In the genomic region with DNA sequence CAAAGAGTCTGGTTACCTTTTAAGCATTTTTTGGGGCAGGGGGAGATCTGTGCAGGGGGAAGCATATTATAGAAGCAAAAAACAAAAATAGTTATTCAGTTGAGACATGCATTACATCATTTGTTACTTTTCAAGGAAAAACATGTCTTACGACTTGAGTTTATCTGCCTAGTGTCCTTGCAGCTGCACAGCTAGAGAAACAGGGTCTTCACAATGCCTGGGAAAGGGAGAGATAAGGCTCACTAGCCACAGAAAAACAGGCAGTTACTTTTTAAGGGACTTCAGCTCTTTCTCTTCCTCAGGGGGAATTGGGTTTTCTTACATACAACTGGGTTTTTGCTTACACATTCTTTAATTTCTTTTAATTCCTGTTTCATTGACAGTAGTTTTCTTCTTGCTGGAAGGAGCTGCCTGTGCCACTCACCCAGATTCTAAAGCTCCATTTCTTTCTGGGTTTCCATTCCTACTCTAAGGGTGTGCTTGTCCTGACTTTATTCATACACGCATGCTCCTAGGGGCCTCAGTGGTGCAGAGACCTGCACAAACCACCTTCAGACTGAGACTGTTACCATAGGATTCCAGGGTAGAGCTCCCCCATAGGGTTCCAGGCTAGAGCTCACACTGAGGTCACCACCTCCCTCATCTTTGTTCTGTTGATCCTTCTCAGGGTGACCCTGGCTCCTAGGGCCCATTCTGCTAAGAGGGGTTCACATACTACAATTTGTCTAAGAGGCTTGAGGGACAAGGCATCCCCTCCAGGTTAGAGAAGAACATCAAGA, we compare ENCODE assay signal across 26 cellular contexts. TPM values are rescaled to one million over a fixed set of nuclear protein-coding genes. Genes with fewer than 3 reads are reported as not detected.
A peak's percentile ranks its signal among the peaks of the same experiment; 100 is the strongest.
DNase-seq lines count a peak whose midpoint lies in the region; ATAC-seq, FAIRE-seq and TF ChIP-seq lines count a peak whose summit lies in the region.
"Had no signal": no experiment of that assay in that cellular context is flagged by ENCODE, and none has a peak within 500 bp of the region (broad histone marks: within the 10 kb centered on the region; RNA-seq: fewer than 3 reads in every experiment).

No MANE protein-coding gene starts in this region.

- no peak overlapping the region for H3K14ac ChIP-seq in IMR-90 (replicated peaks; ENCODE audit: low read depth, low read length)

- H3K9ac ChIP-seq in IMR-90 (ENCODE audit: low read depth, low read length) = no peak overlapping the region
- H3K9ac ChIP-seq in K562 (ENCODE audit: insufficient read depth in 1 of 2, low read depth in 2 of 2, low read length in 2 of 2) = peak overlapping the region; percentile 52 to 53; a peak in 3 of 4 replicates
- H3K9ac ChIP-seq: BLaER1 treated with 17β-estradiol and CSF1 and Interleukin-3, amounts not matched to agents 10 nM and 100 nM had no signal

- no peak overlapping the region for H2BK20ac ChIP-seq in IMR-90 (ENCODE audit: low read depth, low read length)

- H3K27ac ChIP-seq in IMR-90 (ENCODE audit: insufficient read depth, low read length) (no peak overlapping the region), K562 (ENCODE audit: extremely low read depth, low read depth, low read length) (peak overlapping the region; percentile 60)
- H3K27ac ChIP-seq: A549; BLaER1 treated with 17β-estradiol and CSF1 and Interleukin-3, amounts not matched to agents 10 nM and 100 nM had no signal

- no peaks in the 10 kb centered on the region for H3K79me1 ChIP-seq in IMR-90 (ENCODE audit: low read depth in 1 of 2, low read length in 2 of 2)

- in situ Hi-C loops in IMR-90 (cut with MboI; ENCODE audit: low sequenced_read_pairs) = no loop called here
- in situ Hi-C loops in K562 (cut with MboI) = no loop called here

- WGBS in IMR-90 (ENCODE audit: extremely low coverage in 2 of 2, insufficient read length in 1 of 2), 2 experiments = 67% methylated on average over 1 of the region's 2 CpGs; no CpG with 5 or more reads in 1 of the 2 experiments
- WGBS in K562 (ENCODE audit: insufficient coverage, low coverage, missing lambda C conversion rate) = 17% methylated on average over 2 of the region's 2 CpGs

- H2BK120ac ChIP-seq in IMR-90 (ENCODE audit: low read depth, low read length) = no peak overlapping the region

- DNase-seq in stimulated activated naive CD8-positive, alpha-beta T cell treated with anti-CD3 and anti-CD28 coated beads, Interleukin-15, Interleukin-2, amounts not matched to agents 100 U/mL and 50 U/mL, for 24 hours = no peak
- no peak for DNase-seq in stimulated activated naive CD8-positive, alpha-beta T cell treated with anti-CD3 and anti-CD28 coated beads, Interleukin-15, amount 100 ng/mL, for 72 hours
- DNase-seq in IMR-90 (no peak), K562 (ENCODE audit: extremely low read depth in 1 of 4, low spot score in 3 of 4) (peak; percentile 25 to 60 (median 44)), hippocampal formation (lab: John Stamatoyannopoulos, UW) (no peak)
- DNase-seq: 8988T; ACHN; AML-193; BE2C; Calu3; CD4-positive, alpha-beta T cell; COR-L47; DMS53; DMS79 treated with DMSO at 0.1 percent for 48 hours; GF-D8; GOT3; HCEC 1CT had no signal

- H3K27me3 ChIP-seq in IMR-90 (ENCODE audit: control insufficient read depth, insufficient read depth, low read length) (no peaks in the 10 kb centered on the region; the same call in none of the 2 replicates), K562 (ENCODE audit: control insufficient read depth in 2 of 2, insufficient read depth in 2 of 2, low read length in 2 of 2) (peaks cover 0 to 7% of the 10 kb centered on the region in 2 experiments; a peak in 1 of 5 replicates)
- H3K27me3 ChIP-seq: BE2C; BLaER1 treated with 17β-estradiol and CSF1 and Interleukin-3, amounts not matched to agents 10 nM and 100 nM had no signal

- TF ChIP-seq RAD21 in IMR-90 (IDR thresholded peaks at IDR 0.05; ENCODE audit: low read length) (no peak), K562 (CRISPR knock-in tag; conservative IDR thresholded peaks at IDR 0.05 in 1 of 2, IDR thresholded peaks at IDR 0.05 in 1 of 2) (no peak)

- peak; percentile 55 for FAIRE-seq in K562 (lab: Jason Lieb, UNC)
- FAIRE-seq: A549, GM12891, GM18507, H54 had no signal

- H4K20me1 ChIP-seq in IMR-90 (ENCODE audit: insufficient read depth, low read length) (no peaks in the 10 kb centered on the region), K562 (replicated peaks; ENCODE audit: control insufficient read depth, insufficient read depth, low read length) (no peaks in the 10 kb centered on the region)
- H4K20me1 ChIP-seq: BLaER1 treated with 17β-estradiol and CSF1 and Interleukin-3, amounts not matched to agents 10 nM and 100 nM had no signal

- no peak overlapping the region for H3K18ac ChIP-seq in IMR-90 (ENCODE audit: low read depth, low read length)

- H4K8ac ChIP-seq in IMR-90 (ENCODE audit: low read depth in 2 of 2, low read length in 2 of 2) = no peak overlapping the region

- H2AFZ ChIP-seq in IMR-90 (replicated peaks; ENCODE audit: low read length, poor library complexity) = no peak overlapping the region
- peak overlapping the region; percentile 80 for H2AFZ ChIP-seq in K562 (ENCODE audit: low read depth, low read length)

- H3K9me1 ChIP-seq in IMR-90 (ENCODE audit: insufficient read depth, low read length) (no peaks in the 10 kb centered on the region), K562 (ENCODE audit: control insufficient read depth, insufficient read depth, low read length) (no peaks in the 10 kb centered on the region)

- peak; percentile 19 for ATAC-seq in stimulated activated naive CD8-positive, alpha-beta T cell treated with anti-CD3 and anti-CD28 coated beads, Interleukin-15, Interleukin-2, amounts not matched to agents 100 U/mL and 50 U/mL, for 24 hours
- ATAC-seq in stimulated activated naive CD8-positive, alpha-beta T cell treated with anti-CD3 and anti-CD28 coated beads, Interleukin-15, amount 100 ng/mL, for 72 hours = no peak
- ATAC-seq in IMR-90 (ENCODE audit: low read depth) (no peak), K562 (peak; percentile 85), HG03039 (IDR thresholded peaks at IDR 0.05; ENCODE audit: unreplicated experiment) (no peak)

- dilution Hi-C loops in IMR-90 (cut with HindIII; ENCODE audit: low sequenced_read_pairs, unreplicated experiment) = no loop called here

- no peak overlapping the region for H3K27ac Mint-ChIP-seq in stimulated activated naive CD8-positive, alpha-beta T cell treated with anti-CD3 and anti-CD28 coated beads, Interleukin-15, amount 100 ng/mL, for 72 hours
- H3K27ac Mint-ChIP-seq: CD14-positive monocyte; CD4-positive, alpha-beta T cell had no signal

- no peak overlapping the region for H3K23ac ChIP-seq in IMR-90 (ENCODE audit: low read depth, low read length)

- H3K36me3 ChIP-seq in IMR-90 (ENCODE audit: control insufficient read depth, insufficient read depth, low read length) (no peaks in the 10 kb centered on the region), K562 (ENCODE audit: control insufficient read depth, insufficient read depth, low read length) (no peaks in the 10 kb centered on the region)
- H3K36me3 ChIP-seq: BE2C; BLaER1 treated with 17β-estradiol and CSF1 and Interleukin-3, amounts not matched to agents 10 nM and 100 nM had no signal

- TF ChIP-seq EP300 in K562 (IDR thresholded peaks at IDR 0.05; ENCODE audit: low read length) = peak; percentile 48; the same call in 1 of the 2 replicates

- CTCF ChIA-PET in IMR-90 (lab: Yijun Ruan, JAX) = no interaction called here
- CTCF ChIA-PET in K562 (lab: Yijun Ruan, JAX; ENCODE audit: low intra/inter-chr PET ratio) = no interaction called here

- no peak overlapping the region for H4K5ac ChIP-seq in IMR-90 (ENCODE audit: low read depth, low read length)

- H3K9me3 ChIP-seq in IMR-90 (ENCODE audit: control insufficient read depth, insufficient read depth, low read length) (no peaks in the 10 kb centered on the region), K562 (replicated peaks; ENCODE audit: control insufficient read depth, insufficient read depth, low read depth, low read length) (no peaks in the 10 kb centered on the region)
- H3K9me3 ChIP-seq: A549, BE2C had no signal

- no peaks in the 10 kb centered on the region for H3K27me3 Mint-ChIP-seq in stimulated activated naive CD8-positive, alpha-beta T cell treated with anti-CD3 and anti-CD28 coated beads, Interleukin-15, amount 100 ng/mL, for 72 hours
- H3K27me3 Mint-ChIP-seq: CD4-positive, alpha-beta T cell had no signal

- no peak overlapping the region for H4K91ac ChIP-seq in IMR-90 (ENCODE audit: insufficient read depth, low read depth, low read length)

- no peak overlapping the region for H3K56ac ChIP-seq in IMR-90 (ENCODE audit: extremely low read depth, insufficient read depth, low read length)

- H2AK5ac ChIP-seq in IMR-90 (ENCODE audit: low read depth, low read length) = no peak overlapping the region

- intact Hi-C loops in IMR-90 (cut with micrococcal nuclease) = no loop called here
- intact Hi-C loops in K562 (cut with micrococcal nuclease) = no loop called here

- H3K4me3 ChIP-seq in IMR-90 (ENCODE audit: insufficient read depth, low read depth, low read length) = no peak overlapping the region
- H3K4me3 ChIP-seq in K562 = no peak overlapping the region
- H3K4me3 ChIP-seq: A549; BLaER1 treated with 17β-estradiol and CSF1 and Interleukin-3, amounts not matched to agents 10 nM and 100 nM had no signal

- no peaks in the 10 kb centered on the region for H3K79me2 ChIP-seq in K562 (ENCODE audit: control insufficient read depth, insufficient read depth, low read length)

- POLR2A ChIA-PET in IMR-90 (lab: Charles Lee; ENCODE audit: unreplicated experiment) = no interaction called here
- POLR2A ChIA-PET in K562 (lab: Yijun Ruan, JAX) = interaction anchor here (0.6 to 2.4 kb wide), 12 partner anchors 12 to 398 kb away, joined by 3 to 11 read pairs (median 4); partner anchors contain the start of gene UBQLNL

- H3K4ac ChIP-seq in IMR-90 (ENCODE audit: low read depth, low read length) = no peak overlapping the region

- H2BK5ac ChIP-seq in IMR-90 (ENCODE audit: low read depth, low read length, poor library complexity, severe bottlenecking) = no peak overlapping the region

- no peaks in the 10 kb centered on the region for H3K4me1 ChIP-seq in IMR-90 (ENCODE audit: control insufficient read depth, insufficient read depth, low read length)
- peaks cover 0 to 37% of the 10 kb centered on the region in 2 experiments; a peak in 4 of 5 replicates for H3K4me1 ChIP-seq in K562 (replicated peaks in 1 of 2; ENCODE audit: control insufficient read depth in 2 of 2, insufficient read depth in 2 of 2, low read length in 2 of 2)
- H3K4me1 ChIP-seq: A549, BE2C had no signal

- TF ChIP-seq POLR2A in IMR-90 (IDR thresholded peaks at IDR 0.05; ENCODE audit: low read depth, low read length) (no peak), K562 (conservative IDR thresholded peaks at IDR 0.05) (no peak)

- no peaks in the 10 kb centered on the region for H3K9me3 Mint-ChIP-seq in stimulated activated naive CD8-positive, alpha-beta T cell treated with anti-CD3 and anti-CD28 coated beads, Interleukin-15, amount 100 ng/mL, for 72 hours
- H3K9me3 Mint-ChIP-seq: CD4-positive, alpha-beta T cell had no signal

- no TSS peak for BruUV-seq in IMR-90 (replicated peaks; lab: Mats Ljungman, UMichigan)
- no TSS peak for BruUV-seq in K562 (replicated peaks; lab: Mats Ljungman, UMichigan)

- H3K4me2 ChIP-seq in IMR-90 (ENCODE audit: low read depth, low read length) (no peak overlapping the region), K562 (ENCODE audit: insufficient read depth, low read length) (peak overlapping the region; percentile 56)
- H3K4me2 ChIP-seq: A549; BLaER1 treated with 17β-estradiol and CSF1 and Interleukin-3, amounts not matched to agents 10 nM and 100 nM had no signal

- no peak overlapping the region for H2BK15ac ChIP-seq in IMR-90 (ENCODE audit: low read depth, low read length)

- TF ChIP-seq CTCF in IMR-90 (conservative IDR thresholded peaks at IDR 0.05; ENCODE audit: low read depth, low read length) (no peak), K562 (IDR thresholded peaks at IDR 0.05 in 2 of 3, conservative IDR thresholded peaks at IDR 0.05 in 1 of 3; ENCODE audit: insufficient read depth in 2 of 3, low read depth in 1 of 3, low read length in 3 of 3) (0 out of 6 replicates have a peak, but pooled peaks of 2 of the 3 experiments have one; percentile 2 to 12)

- no peak overlapping the region for H3K4me3 Mint-ChIP-seq in stimulated activated naive CD8-positive, alpha-beta T cell treated with anti-CD3 and anti-CD28 coated beads, Interleukin-15, amount 100 ng/mL, for 72 hours
- H3K4me3 Mint-ChIP-seq: CD14-positive monocyte; CD4-positive, alpha-beta T cell had no signal

- no peaks in the 10 kb centered on the region for H3K4me1 Mint-ChIP-seq in stimulated activated naive CD8-positive, alpha-beta T cell treated with anti-CD3 and anti-CD28 coated beads, Interleukin-15, amount 100 ng/mL, for 72 hours

- H2AK9ac ChIP-seq in IMR-90 (replicated peaks; ENCODE audit: low read depth, low read length, poor library complexity) = peak overlapping the region; percentile 37

RNA-seq across cellular contexts. Expression of gene UBQLNL, which starts 14.7 kb away (rescaled TPM):
- total RNA-seq in IMR-90 (2012; rRNA removed) (0.18 TPM in 1 of 2 replicates, not detected in the other), K562 (2014; rRNA removed) (0.14 and 0.16 TPM in 2 replicates), K562 (2014; rRNA removed; fragmentation: Illumina TruSeq; extraction: Trizol) (0.16 and 0.18 TPM in 2 replicates), K562 (2015; rRNA removed; fragmentation: Illumina TruSeq; extraction: Trizol) (0.11 and 0.14 TPM in 2 replicates), K562 (2021) (0.09 and 0.20 TPM in 2 replicates)
- polyA plus RNA-seq in IMR-90 (2012; rRNA removed) (0.47 and 0.48 TPM in 2 replicates), K562 (2011; rRNA removed) (0.14 and 0.20 TPM in 2 replicates), K562 (2014; fragmentation: Illumina TruSeq; extraction: Trizol) (0.06 and 0.27 TPM in 2 replicates), K562 (2014; fragmentation: Nextera tagmentation; extraction: Ambion mirVana) (under 1 TPM; 0.07 to 0.14 TPM), K562 (2014; rRNA removed) (0.24 TPM in 1 of 2 replicates, not detected in the other)
- polyA plus RNA-seq in IMR-90 (2012; cell fraction: cytosol; rRNA removed) = 0.05 and 0.13 TPM in 2 replicates
- 3.4 and 6.1 TPM in 2 replicates for polyA plus RNA-seq in IMR-90 (2012; cell fraction: nucleus; rRNA removed; ENCODE audit: low replicate concordance)
- total RNA-seq in K562 (2011; cell fraction: chromatin; rRNA removed; ENCODE audit: low replicate concordance) = 0.23 and 0.32 TPM in 2 replicates
- total RNA-seq in K562 (2011; cell fraction: nucleolus; rRNA removed) = 0.33 and 0.53 TPM in 2 replicates
- total RNA-seq in K562 (2011; cell fraction: nucleoplasm; rRNA removed) = 0.51 TPM in 1 of 2 replicates, not detected in the other
- polyA plus RNA-seq in K562 (2011; cell fraction: cytosol; rRNA removed) = 0.07 and 0.13 TPM in 2 replicates
- 0.97 and 1.1 TPM in 2 replicates for polyA plus RNA-seq in K562 (2011; cell fraction: nucleus; rRNA removed)
- 0.14 and 0.86 TPM in 2 replicates for polyA plus RNA-seq in K562 (2012)
- polyA minus RNA-seq in K562 (2011; rRNA and poly(A)+ RNA removed) = 0.14 and 0.33 TPM in 2 replicates
- polyA minus RNA-seq in K562 (2011; cell fraction: cytosol; rRNA and poly(A)+ RNA removed) = not detected in 2 replicates
- polyA minus RNA-seq in K562 (2011; cell fraction: nucleus; rRNA and poly(A)+ RNA removed) = 0.27 and 0.56 TPM in 2 replicates
- total RNA-seq: Daoy, G401 had no signal
- polyA plus RNA-seq: CD14-positive monocyte had no signal

RNA-seq across cellular contexts. Expression of gene OR52H1, which starts 17.1 kb away (rescaled TPM):
- total RNA-seq in IMR-90 (2012; rRNA removed) (0.18 and 0.28 TPM in 2 replicates), K562 (2014; rRNA removed) (not detected in 2 replicates), K562 (2014; rRNA removed; fragmentation: Illumina TruSeq; extraction: Trizol) (0.15 TPM in 1 of 2 replicates, not detected in the other), K562 (2015; rRNA removed; fragmentation: Illumina TruSeq; extraction: Trizol) (not detected in 2 replicates), K562 (2021) (not detected in 2 replicates)
- polyA plus RNA-seq in IMR-90 (2012; rRNA removed) (not detected in 2 replicates), K562 (2011; rRNA removed) (not detected in 2 replicates), K562 (2014; fragmentation: Illumina TruSeq; extraction: Trizol) (not detected in 2 replicates), K562 (2014; fragmentation: Nextera tagmentation; extraction: Ambion mirVana) (not detected), K562 (2014; rRNA removed) (not detected in 2 replicates)
- polyA plus RNA-seq in IMR-90 (2012; cell fraction: cytosol; rRNA removed) = not detected in 2 replicates
- polyA plus RNA-seq in IMR-90 (2012; cell fraction: nucleus; rRNA removed; ENCODE audit: low replicate concordance) = 0.19 TPM in 1 of 2 replicates, not detected in the other
- total RNA-seq in K562 (2011; cell fraction: chromatin; rRNA removed; ENCODE audit: low replicate concordance) = 0.60 and 1.5 TPM in 2 replicates
- total RNA-seq in K562 (2011; cell fraction: nucleolus; rRNA removed) = 1.6 TPM in 1 of 2 replicates, not detected in the other
- 1.0 and 1.6 TPM in 2 replicates for total RNA-seq in K562 (2011; cell fraction: nucleoplasm; rRNA removed)
- not detected in 2 replicates for polyA plus RNA-seq in K562 (2011; cell fraction: cytosol; rRNA removed)
- polyA plus RNA-seq in K562 (2011; cell fraction: nucleus; rRNA removed) = 0.11 and 0.13 TPM in 2 replicates
- polyA plus RNA-seq in K562 (2012) = not detected in 2 replicates
- 0.77 and 0.84 TPM in 2 replicates for polyA minus RNA-seq in K562 (2011; rRNA and poly(A)+ RNA removed)
- not detected in 2 replicates for polyA minus RNA-seq in K562 (2011; cell fraction: cytosol; rRNA and poly(A)+ RNA removed)
- polyA minus RNA-seq in K562 (2011; cell fraction: nucleus; rRNA and poly(A)+ RNA removed) = 0.81 TPM in 1 of 2 replicates, not detected in the other
- total RNA-seq: Calu3, Daoy, G401 had no signal
- polyA plus RNA-seq: A549, CD14-positive monocyte had no signal

RNA-seq across cellular contexts. Expression of gene UBQLN3, which starts 21.5 kb away (rescaled TPM):
- not detected in 2 replicates for total RNA-seq in IMR-90 (2012; rRNA removed)
- not detected in 2 replicates for polyA plus RNA-seq in IMR-90 (2012; rRNA removed)
- not detected in 2 replicates for polyA plus RNA-seq in IMR-90 (2012; cell fraction: cytosol; rRNA removed)
- not detected in 2 replicates for polyA plus RNA-seq in IMR-90 (2012; cell fraction: nucleus; rRNA removed; ENCODE audit: low replicate concordance)
- 0.12 and 0.33 TPM in 2 replicates for total RNA-seq in K562 (2011; cell fraction: chromatin; rRNA removed; ENCODE audit: low replicate concordance)
- not detected in 2 replicates for total RNA-seq in K562 (2011; cell fraction: nucleolus; rRNA removed)
- total RNA-seq in K562 (2011; cell fraction: nucleoplasm; rRNA removed) = not detected in 2 replicates
- 0.27 TPM in 1 of 2 replicates, not detected in the other for total RNA-seq in K562 (2014; rRNA removed)
- not detected in 2 replicates for total RNA-seq in K562 (2014; rRNA removed; fragmentation: Illumina TruSeq; extraction: Trizol)
- not detected in 2 replicates for total RNA-seq in K562 (2015; rRNA removed; fragmentation: Illumina TruSeq; extraction: Trizol)
- total RNA-seq in K562 (2021) = 0.07 TPM in 1 of 2 replicates, not detected in the other
- 0.05 TPM in 1 of 2 replicates, not detected in the other for polyA plus RNA-seq in K562 (2011; rRNA removed)
- polyA plus RNA-seq in K562 (2011; cell fraction: cytosol; rRNA removed) = not detected in 2 replicates
- 0.06 and 0.21 TPM in 2 replicates for polyA plus RNA-seq in K562 (2011; cell fraction: nucleus; rRNA removed)
- not detected in 2 replicates for polyA plus RNA-seq in K562 (2012)
- not detected in 2 replicates for polyA plus RNA-seq in K562 (2014; fragmentation: Illumina TruSeq; extraction: Trizol)
- under 1 TPM in 1 of 2 experiments, not detected in 1; 0.01 TPM for polyA plus RNA-seq in K562 (2014; fragmentation: Nextera tagmentation; extraction: Ambion mirVana)
- not detected in 2 replicates for polyA plus RNA-seq in K562 (2014; rRNA removed)
- 0.11 TPM in 1 of 2 replicates, not detected in the other for polyA minus RNA-seq in K562 (2011; rRNA and poly(A)+ RNA removed)
- not detected in 2 replicates for polyA minus RNA-seq in K562 (2011; cell fraction: cytosol; rRNA and poly(A)+ RNA removed)
- 0.13 and 0.22 TPM in 2 replicates for polyA minus RNA-seq in K562 (2011; cell fraction: nucleus; rRNA and poly(A)+ RNA removed)
- total RNA-seq: Calu3, Daoy, G401 had no signal
- polyA plus RNA-seq: A549, CD14-positive monocyte had no signal

RNA-seq across cellular contexts. Expression of gene OR52D1, which starts 42.8 kb away (rescaled TPM):
- total RNA-seq in IMR-90 (2012; rRNA removed) = not detected in 2 replicates
- not detected in 2 replicates for polyA plus RNA-seq in IMR-90 (2012; rRNA removed)
- polyA plus RNA-seq in IMR-90 (2012; cell fraction: cytosol; rRNA removed) = not detected in 2 replicates
- not detected in 2 replicates for polyA plus RNA-seq in IMR-90 (2012; cell fraction: nucleus; rRNA removed; ENCODE audit: low replicate concordance)
- 1.1 and 3.1 TPM in 2 replicates for total RNA-seq in K562 (2011; cell fraction: chromatin; rRNA removed; ENCODE audit: low replicate concordance)
- 1.2 and 1.8 TPM in 2 replicates for total RNA-seq in K562 (2011; cell fraction: nucleolus; rRNA removed)
- 1.5 and 4.6 TPM in 2 replicates for total RNA-seq in K562 (2011; cell fraction: nucleoplasm; rRNA removed)
- total RNA-seq in K562 (2014; rRNA removed) = 0.12 and 0.14 TPM in 2 replicates
- total RNA-seq in K562 (2014; rRNA removed; fragmentation: Illumina TruSeq; extraction: Trizol) = not detected in 2 replicates
- total RNA-seq in K562 (2015; rRNA removed; fragmentation: Illumina TruSeq; extraction: Trizol) = not detected in 2 replicates
- not detected in 2 replicates for total RNA-seq in K562 (2021)
- not detected in 2 replicates for polyA plus RNA-seq in K562 (2011; rRNA removed)
- polyA plus RNA-seq in K562 (2011; cell fraction: cytosol; rRNA removed) = not detected in 2 replicates
- polyA plus RNA-seq in K562 (2011; cell fraction: nucleus; rRNA removed) = not detected in 2 replicates
- polyA plus RNA-seq in K562 (2012) = 0.87 and 2.4 TPM in 2 replicates
- not detected in 2 replicates for polyA plus RNA-seq in K562 (2014; fragmentation: Illumina TruSeq; extraction: Trizol)
- 1 to 10 TPM in 1 of 2 experiments, under 1 TPM in 1; 0.97 to 1.3 TPM for polyA plus RNA-seq in K562 (2014; fragmentation: Nextera tagmentation; extraction: Ambion mirVana)
- polyA plus RNA-seq in K562 (2014; rRNA removed) = not detected in 2 replicates
- polyA minus RNA-seq in K562 (2011; rRNA and poly(A)+ RNA removed) = 0.46 and 0.84 TPM in 2 replicates
- not detected in 2 replicates for polyA minus RNA-seq in K562 (2011; cell fraction: cytosol; rRNA and poly(A)+ RNA removed)
- 3.2 and 4.2 TPM in 2 replicates for polyA minus RNA-seq in K562 (2011; cell fraction: nucleus; rRNA and poly(A)+ RNA removed)
- total RNA-seq: Calu3; CD4-positive, alpha-beta T cell; Daoy; G401 had no signal
- polyA plus RNA-seq: A549, CD14-positive monocyte had no signal

RNA-seq across cellular contexts. Expression of gene OR52B6, which starts 49.4 kb away (rescaled TPM):
- total RNA-seq in IMR-90 (2012; rRNA removed) = not detected in 2 replicates
- not detected in 2 replicates for polyA plus RNA-seq in IMR-90 (2012; rRNA removed)
- not detected in 2 replicates for polyA plus RNA-seq in IMR-90 (2012; cell fraction: cytosol; rRNA removed)
- polyA plus RNA-seq in IMR-90 (2012; cell fraction: nucleus; rRNA removed; ENCODE audit: low replicate concordance) = not detected in 2 replicates
- total RNA-seq in K562 (2011; cell fraction: chromatin; rRNA removed; ENCODE audit: low replicate concordance) = not detected in 2 replicates
- total RNA-seq in K562 (2011; cell fraction: nucleolus; rRNA removed) = not detected in 2 replicates
- total RNA-seq in K562 (2011; cell fraction: nucleoplasm; rRNA removed) = not detected in 2 replicates
- not detected in 2 replicates for total RNA-seq in K562 (2014; rRNA removed)
- total RNA-seq in K562 (2014; rRNA removed; fragmentation: Illumina TruSeq; extraction: Trizol) = not detected in 2 replicates
- total RNA-seq in K562 (2015; rRNA removed; fragmentation: Illumina TruSeq; extraction: Trizol) = not detected in 2 replicates
- not detected in 2 replicates for total RNA-seq in K562 (2021)
- not detected in 2 replicates for polyA plus RNA-seq in K562 (2011; rRNA removed)
- polyA plus RNA-seq in K562 (2011; cell fraction: cytosol; rRNA removed) = not detected in 2 replicates
- polyA plus RNA-seq in K562 (2011; cell fraction: nucleus; rRNA removed) = not detected in 2 replicates
- not detected in 2 replicates for polyA plus RNA-seq in K562 (2012)
- polyA plus RNA-seq in K562 (2014; fragmentation: Illumina TruSeq; extraction: Trizol) = not detected in 2 replicates
- polyA plus RNA-seq in K562 (2014; fragmentation: Nextera tagmentation; extraction: Ambion mirVana) = not detected
- not detected in 2 replicates for polyA plus RNA-seq in K562 (2014; rRNA removed)
- not detected in 2 replicates for polyA minus RNA-seq in K562 (2011; rRNA and poly(A)+ RNA removed)
- polyA minus RNA-seq in K562 (2011; cell fraction: cytosol; rRNA and poly(A)+ RNA removed) = not detected in 2 replicates
- polyA minus RNA-seq in K562 (2011; cell fraction: nucleus; rRNA and poly(A)+ RNA removed) = not detected in 2 replicates
- total RNA-seq: Calu3; CD4-positive, alpha-beta T cell; Daoy; G401 had no signal
- polyA plus RNA-seq: A549, CD14-positive monocyte had no signal

Comparison
In these comparisons a context has a peak if more than half of its experiments do, and no peak if none do; other contexts are left out.
1. ATAC-seq: peak in stimulated activated naive CD8-positive, alpha-beta T cell treated with anti-CD3 and anti-CD28 coated beads, Interleukin-15, Interleukin-2, amounts not matched to agents 100 U/mL and 50 U/mL, for 24 hours (single experiment) and K562 (single experiment); none in stimulated activated naive CD8-positive, alpha-beta T cell treated with anti-CD3 and anti-CD28 coated beads, Interleukin-15, amount 100 ng/mL, for 72 hours (single experiment), IMR-90 (single experiment) and HG03039 (single experiment).
2. DNase-seq: peak in K562 (4 of 4); none in stimulated activated naive CD8-positive, alpha-beta T cell treated with anti-CD3 and anti-CD28 coated beads, Interleukin-15, Interleukin-2, amounts not matched to agents 100 U/mL and 50 U/mL, for 24 hours (single experiment), stimulated activated naive CD8-positive, alpha-beta T cell treated with anti-CD3 and anti-CD28 coated beads, Interleukin-15, amount 100 ng/mL, for 72 hours (0 of 2), IMR-90 (single experiment) and hippocampal formation (0 of 2).